Comparison of ENCODE assay signal across 1 cellular context in genomic region chr18:42038936-42039335, GRCh38.
TF ChIP-seq lines count a peak whose summit lies in the region.

No MANE protein-coding gene starts in this region.

TF ChIP-seq in GM23338, 12 proteins besides CTCF, POLR2A, EP300 and RAD21:
- TF ChIP-seq ZNF462 (CRISPR knock-in tag; IDR thresholded peaks at IDR 0.05) (no peak), EZH2phosphoT487 (IDR thresholded peaks at IDR 0.05; ENCODE audit: unreplicated experiment) (no peak), ZNF331 (CRISPR knock-in tag; IDR thresholded peaks at IDR 0.05; ENCODE audit: low read depth) (no peak), POLR2AphosphoS5 (IDR thresholded peaks at IDR 0.05; ENCODE audit: low read depth) (no peak), JUNB (IDR thresholded peaks at IDR 0.05; ENCODE audit: unreplicated experiment) (no peak), CREB1 (CRISPR knock-in tag; IDR thresholded peaks at IDR 0.05; ENCODE audit: low read depth) (no peak), REST (IDR thresholded peaks at IDR 0.05; ENCODE audit: unreplicated experiment) (no peak), ZNF114 (CRISPR knock-in tag; IDR thresholded peaks at IDR 0.05) (no peak)
- TF ChIP-seq, protein P1, sequence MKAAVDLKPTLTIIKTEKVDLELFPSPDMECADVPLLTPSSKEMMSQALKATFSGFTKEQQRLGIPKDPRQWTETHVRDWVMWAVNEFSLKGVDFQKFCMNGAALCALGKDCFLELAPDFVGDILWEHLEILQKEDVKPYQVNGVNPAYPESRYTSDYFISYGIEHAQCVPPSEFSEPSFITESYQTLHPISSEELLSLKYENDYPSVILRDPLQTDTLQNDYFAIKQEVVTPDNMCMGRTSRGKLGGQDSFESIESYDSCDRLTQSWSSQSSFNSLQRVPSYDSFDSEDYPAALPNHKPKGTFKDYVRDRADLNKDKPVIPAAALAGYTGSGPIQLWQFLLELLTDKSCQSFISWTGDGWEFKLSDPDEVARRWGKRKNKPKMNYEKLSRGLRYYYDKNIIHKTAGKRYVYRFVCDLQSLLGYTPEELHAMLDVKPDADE (IDR thresholded peaks at IDR 0.05) = no peak
TF ChIP-seq in GM23338: peak in this region for 0.
